Comparison of ENCODE assay signal across 15 cellular contexts in genomic region chr17:18166894-18167293, GRCh38. TPM values are rescaled to one million over a fixed set of nuclear protein-coding genes. Genes with fewer than 3 reads are reported as not detected.
DNase-seq lines count a peak whose midpoint lies in the region; ATAC-seq, FAIRE-seq and TF ChIP-seq lines count a peak whose summit lies in the region.
"Had no signal": no experiment of that assay in that cellular context is flagged by ENCODE, and none has a peak within 500 bp of the region (broad histone marks: within the 10 kb centered on the region; RNA-seq: fewer than 3 reads in every experiment).

No MANE protein-coding gene starts in this region.

- H3K36me3 ChIP-seq in Karpas-422 (ENCODE audit: insufficient read depth, low read length) = no peaks in the 10 kb centered on the region
- H3K36me3 ChIP-seq in GM12878 (ENCODE audit: control insufficient read depth in 2 of 2, insufficient read depth in 2 of 2, low read length in 1 of 2) = no peaks in the 10 kb centered on the region
- H3K36me3 ChIP-seq in lower lobe of right lung = no peaks in the 10 kb centered on the region
- H3K36me3 ChIP-seq in hepatocyte (replicated peaks; ENCODE audit: insufficient read depth, low read depth) = no peaks in the 10 kb centered on the region
- H3K36me3 ChIP-seq: breast epithelium, left ventricle myocardium inferior had no signal

- ATAC-seq in GM12878 (peak; percentile 39; the same call in 2 of the 3 replicates), lower lobe of right lung (peak; percentile 34 to 43), HG03045 (IDR thresholded peaks at IDR 0.05; ENCODE audit: unreplicated experiment) (no peak)

- H3K4me1 ChIP-seq in Karpas-422 (ENCODE audit: low read length) (no peaks in the 10 kb centered on the region), GM12878 (ENCODE audit: control insufficient read depth, insufficient read depth, low read length) (peaks cover 3% of the 10 kb centered on the region; the same call in 1 of the 2 replicates), lower lobe of right lung (no peaks in the 10 kb centered on the region), hepatocyte (ENCODE audit: insufficient read depth) (no peaks in the 10 kb centered on the region)
- H3K4me1 ChIP-seq: breast epithelium, left ventricle myocardium inferior had no signal

- in situ Hi-C loops in GM12878 (cut with MboI) = no loop called here
- in situ Hi-C loops in ACHN (cut with HindIII; ENCODE audit: low pct_ligation_motif_present, low pct_unique_long_range_greater_than_20kb, low sequenced_read_pairs) = no loop called here

- H3K9me3 ChIP-seq in Karpas-422 (ENCODE audit: low read length) = peaks cover 6% of the 10 kb centered on the region; the same call in 1 of the 2 replicates
- no peaks in the 10 kb centered on the region; the same call in 2 of the 3 replicates for H3K9me3 ChIP-seq in GM12878 (replicated peaks; ENCODE audit: control insufficient read depth, insufficient read depth, low read length)
- no peaks in the 10 kb centered on the region for H3K9me3 ChIP-seq in lower lobe of right lung
- no peaks in the 10 kb centered on the region for H3K9me3 ChIP-seq in hepatocyte (ENCODE audit: low read depth)
- H3K9me3 ChIP-seq: breast epithelium had no signal

- H4K20me1 ChIP-seq in Karpas-422 (ENCODE audit: insufficient read depth, low read depth, low read length) (no peaks in the 10 kb centered on the region), GM12878 (ENCODE audit: control insufficient read depth, insufficient read depth) (no peaks in the 10 kb centered on the region), hepatocyte (ENCODE audit: insufficient read depth, poor library complexity, severe bottlenecking) (no peaks in the 10 kb centered on the region)

- 0 out of 2 replicates have a peak, but pooled peaks have one; percentile 16 for TF ChIP-seq RAD21 in GM12878 (IDR thresholded peaks at IDR 0.05; ENCODE audit: insufficient read depth, low read depth, low read length)

- intact Hi-C loops in GM12878 (cut with micrococcal nuclease; ENCODE audit: unreplicated experiment) (no loop called here), lower lobe of right lung (cut with DNase I) (no loop called here)

- H3K9me2 ChIP-seq in Karpas-422 (replicated peaks; ENCODE audit: insufficient read depth, low read length) (no peaks in the 10 kb centered on the region), hepatocyte (replicated peaks; ENCODE audit: insufficient read depth) (no peaks in the 10 kb centered on the region)

- no peak for TF ChIP-seq POLR2A in GM12878 (IDR thresholded peaks at IDR 0.05; ENCODE audit: low read depth, low read length)

- CTCF ChIA-PET in GM12878 (lab: Yijun Ruan, JAX) = no interaction called here

- DNase-seq in GM10266 (ENCODE audit: extremely low spot score) (no peak), Karpas-422 (peak; percentile 57), GM12878 (ENCODE audit: low read depth, low spot score) (no peak), lower lobe of right lung (no peak), ACHN (no peak), hepatocyte (ENCODE audit: low spot score) (no peak), EL (no peak)
- DNase-seq: activated CD4-positive, alpha-beta T cell treated with anti-CD3 and anti-CD28 coated beads for 48 hours; CD4-positive, CD25-positive, alpha-beta regulatory T cell; KBM-7; left ventricle myocardium inferior; NCI-H2081 had no signal

- POLR2A ChIA-PET in GM12878 (lab: Charles Lee) = interaction anchor here (0.7 kb wide), 1 partner anchor 17 kb away, joined by 3 read pairs; no protein-coding TSS in a partner anchor

- SMC1A ChIA-PET in GM12878 (lab: Charles Lee; ENCODE audit: uncharacterized antibody, unreplicated experiment) = no interaction called here

- H3K79me2 ChIP-seq in Karpas-422 (ENCODE audit: low read length) = no peaks in the 10 kb centered on the region
- H3K79me2 ChIP-seq in GM12878 (ENCODE audit: control insufficient read depth, insufficient read depth, low read length) = no peaks in the 10 kb centered on the region
- no peaks in the 10 kb centered on the region for H3K79me2 ChIP-seq in hepatocyte

- no peak overlapping the region for H3K4me3 ChIP-seq in Karpas-422 (ENCODE audit: low read length)
- H3K4me3 ChIP-seq in GM12878 = no peak overlapping the region
- H3K4me3 ChIP-seq in lower lobe of right lung = no peak overlapping the region
- no peak overlapping the region for H3K4me3 ChIP-seq in hepatocyte
- H3K4me3 ChIP-seq: breast epithelium, left ventricle myocardium inferior had no signal

- FAIRE-seq in GM12878 (lab: Jason Lieb, UNC) = no peak
- FAIRE-seq: endometrium had no signal

- H3K27me3 ChIP-seq in Karpas-422 (ENCODE audit: low read length) (no peaks in the 10 kb centered on the region), GM12878 (replicated peaks in 1 of 2; ENCODE audit: control insufficient read depth in 2 of 2, insufficient read depth in 2 of 2, low read length in 1 of 2) (no peaks in the 10 kb centered on the region), lower lobe of right lung (ENCODE audit: low read depth) (no peaks in the 10 kb centered on the region), hepatocyte (no peaks in the 10 kb centered on the region)
- H3K27me3 ChIP-seq: breast epithelium had no signal

- no peak overlapping the region for H2AFZ ChIP-seq in Karpas-422 (ENCODE audit: low read length)
- no peak overlapping the region for H2AFZ ChIP-seq in GM12878 (ENCODE audit: control insufficient read depth, low read depth, low read length)
- no peak overlapping the region for H2AFZ ChIP-seq in hepatocyte

- peak; percentile 37 for TF ChIP-seq CTCF in GM10266 (IDR thresholded peaks at IDR 0.05; ENCODE audit: control insufficient read depth, insufficient read depth, low read depth, missing control alignments)
- peak in 1 of 3 experiments; percentile 19; a peak in 2 of 6 replicates for TF ChIP-seq CTCF in GM12878 (IDR thresholded peaks at IDR 0.05 in 2 of 3, conservative IDR thresholded peaks at IDR 0.05 in 1 of 3; ENCODE audit: control insufficient read depth in 2 of 3, extremely low read depth in 1 of 3, insufficient read depth in 1 of 3, low read depth in 3 of 3, low read length in 3 of 3)
- TF ChIP-seq CTCF in lower lobe of right lung (IDR thresholded peaks at IDR 0.05) = no peak
- TF ChIP-seq CTCF in hepatocyte (IDR thresholded peaks at IDR 0.05; ENCODE audit: poor library complexity) = no peak

- H3K4me2 ChIP-seq in Karpas-422 (ENCODE audit: low read depth, low read length, poor library complexity, severe bottlenecking) (no peak overlapping the region), GM12878 (ENCODE audit: control insufficient read depth, insufficient read depth) (no peak overlapping the region), hepatocyte (no peak overlapping the region)

- H3K9ac ChIP-seq in Karpas-422 (ENCODE audit: low read length) (no peak overlapping the region), GM12878 (ENCODE audit: control insufficient read depth, insufficient read depth, low read length) (no peak overlapping the region)

- BruUV-seq in GM12878 (replicated peaks; lab: Mats Ljungman, UMichigan) = no TSS peak

- no peak for TF ChIP-seq EP300 in GM12878 (IDR thresholded peaks at IDR 0.05; ENCODE audit: borderline replicate concordance in 1 of 2, control insufficient read depth in 1 of 2, low read depth in 2 of 2, low read length in 2 of 2)

- RAD21 ChIA-PET in GM12878 (lab: Charles Lee; ENCODE audit: unreplicated experiment) = no interaction called here

- 22% methylated on average over 5 of the region's 5 CpGs for WGBS in GM12878 (ENCODE audit: insufficient coverage, insufficient replicate concordance, low lambda C conversion rate, missing lambda C conversion rate)
- 72% methylated on average over 5 of the region's 5 CpGs for WGBS in hepatocyte (ENCODE audit: low lambda C conversion rate, missing lambda C conversion rate)

- no peak overlapping the region for H3K27ac ChIP-seq in Karpas-422 (ENCODE audit: low read length)
- no peak overlapping the region for H3K27ac ChIP-seq in GM12878 (ENCODE audit: control insufficient read depth, insufficient read depth)
- no peak overlapping the region for H3K27ac ChIP-seq in lower lobe of right lung
- H3K27ac ChIP-seq in hepatocyte = no peak overlapping the region
- H3K27ac ChIP-seq: breast epithelium, left ventricle myocardium inferior had no signal

RNA-seq across cellular contexts. Expression of gene ALKBH5, which starts 16.7 kb away (rescaled TPM):
- total RNA-seq in Karpas-422 (2014; rRNA removed; shearing (Covaris generic); ENCODE audit: low replicate concordance) = 124 and 145 TPM in 2 replicates
- total RNA-seq in GM12878 (2013; cell fraction: nucleolus; rRNA removed) = 39.1 and 42.2 TPM in 2 replicates
- 62.7 and 65.9 TPM in 2 replicates for total RNA-seq in GM12878 (2014; rRNA removed)
- 45.0 and 47.0 TPM in 2 replicates for total RNA-seq in GM12878 (2014; rRNA removed; fragmentation: Illumina TruSeq; extraction: Trizol)
- total RNA-seq in GM12878 (2021) = 77.0 and 78.3 TPM in 2 replicates
- polyA plus RNA-seq in GM12878 (2011; ENCODE audit: low read depth) = 39.6 TPM
- polyA plus RNA-seq in GM12878 (2011; rRNA removed) = 98.6 and 99.9 TPM in 2 replicates
- polyA plus RNA-seq in GM12878 (2011; cell fraction: cytosol; rRNA removed) = 113 and 137 TPM in 2 replicates
- 52.2 and 54.1 TPM in 2 replicates for polyA plus RNA-seq in GM12878 (2011; cell fraction: nucleus; rRNA removed)
- polyA plus RNA-seq in GM12878 (2012) = 60.4 and 69.4 TPM in 2 replicates
- polyA plus RNA-seq in GM12878 (2014; fragmentation: Illumina TruSeq; extraction: Trizol) = 34.8 and 44.7 TPM in 2 replicates
- 10 to 100 TPM; 13.7 to 31.8 TPM for polyA plus RNA-seq in GM12878 (2014; fragmentation: Nextera tagmentation; extraction: Ambion mirVana)
- polyA plus RNA-seq in GM12878 (2014; rRNA removed) = 51.8 and 54.0 TPM in 2 replicates
- 10 to 100 TPM; 53.0 to 59.3 TPM for polyA plus RNA-seq in GM12878 (2016; fragmentation: Nextera tagmentation; extraction: Ambion mirVana)
- polyA minus RNA-seq in GM12878 (2011; rRNA and poly(A)+ RNA removed) = 120 and 218 TPM in 2 replicates
- polyA minus RNA-seq in GM12878 (2011; cell fraction: cytosol; rRNA and poly(A)+ RNA removed) = 84.7 and 89.1 TPM in 2 replicates
- polyA minus RNA-seq in GM12878 (2011; cell fraction: nucleus; rRNA and poly(A)+ RNA removed) = 25.6 and 36.5 TPM in 2 replicates
- total RNA-seq in lower lobe of right lung = 100 TPM
- total RNA-seq in hepatocyte = 56.6 and 68.6 TPM in 2 replicates
- polyA plus RNA-seq in hepatocyte = 66.6 and 78.3 TPM in 2 replicates

RNA-seq across cellular contexts. Expression of gene MYO15A, which starts 58.3 kb away (rescaled TPM):
- total RNA-seq in Karpas-422 (2014; rRNA removed; shearing (Covaris generic); ENCODE audit: low replicate concordance) = 0.11 and 1.3 TPM in 2 replicates
- 5.5 and 6.0 TPM in 2 replicates for total RNA-seq in GM12878 (2013; cell fraction: nucleolus; rRNA removed)
- total RNA-seq in GM12878 (2014; rRNA removed) (0.22 and 0.23 TPM in 2 replicates), GM12878 (2014; rRNA removed; fragmentation: Illumina TruSeq; extraction: Trizol) (0.18 TPM in 1 of 2 replicates, not detected in the other), GM12878 (2021) (0.13 and 0.56 TPM in 2 replicates), lower lobe of right lung (3.3 TPM), hepatocyte (1.2 and 2.4 TPM in 2 replicates)
- 1.0 TPM for polyA plus RNA-seq in GM12878 (2011; ENCODE audit: low read depth)
- polyA plus RNA-seq in GM12878 (2011; rRNA removed) (0.71 and 0.77 TPM in 2 replicates), GM12878 (2014; fragmentation: Illumina TruSeq; extraction: Trizol) (0.03 and 0.19 TPM in 2 replicates), GM12878 (2014; fragmentation: Nextera tagmentation; extraction: Ambion mirVana) (not detected), GM12878 (2014; rRNA removed) (0.10 and 0.20 TPM in 2 replicates), GM12878 (2016; fragmentation: Nextera tagmentation; extraction: Ambion mirVana) (under 1 TPM in 1 of 2 experiments, not detected in 1; 0.03 TPM), hepatocyte (2.8 and 4.7 TPM in 2 replicates)
- 0.70 and 0.94 TPM in 2 replicates for polyA plus RNA-seq in GM12878 (2011; cell fraction: cytosol; rRNA removed)
- 3.4 and 8.1 TPM in 2 replicates for polyA plus RNA-seq in GM12878 (2011; cell fraction: nucleus; rRNA removed)
- 1.6 and 2.1 TPM in 2 replicates for polyA plus RNA-seq in GM12878 (2012)
- polyA minus RNA-seq in GM12878 (2011; rRNA and poly(A)+ RNA removed) = 0.29 and 1.5 TPM in 2 replicates
- polyA minus RNA-seq in GM12878 (2011; cell fraction: cytosol; rRNA and poly(A)+ RNA removed) = not detected in 2 replicates
- polyA minus RNA-seq in GM12878 (2011; cell fraction: nucleus; rRNA and poly(A)+ RNA removed) = 1.7 and 2.9 TPM in 2 replicates

RNA-seq across cellular contexts. Expression of gene LLGL1, which starts 58.5 kb away (rescaled TPM):
- 12.0 and 12.1 TPM in 2 replicates for total RNA-seq in Karpas-422 (2014; rRNA removed; shearing (Covaris generic); ENCODE audit: low replicate concordance)
- 3.1 and 3.5 TPM in 2 replicates for total RNA-seq in GM12878 (2013; cell fraction: nucleolus; rRNA removed)
- total RNA-seq in GM12878 (2014; rRNA removed) (5.9 and 7.8 TPM in 2 replicates), GM12878 (2014; rRNA removed; fragmentation: Illumina TruSeq; extraction: Trizol) (1.9 and 3.0 TPM in 2 replicates), GM12878 (2021) (8.8 and 9.2 TPM in 2 replicates), lower lobe of right lung (12.0 TPM), hepatocyte (46.0 and 51.9 TPM in 2 replicates)
- 1.3 TPM for polyA plus RNA-seq in GM12878 (2011; ENCODE audit: low read depth)
- polyA plus RNA-seq in GM12878 (2011; rRNA removed) (1.5 and 3.7 TPM in 2 replicates), GM12878 (2014; fragmentation: Illumina TruSeq; extraction: Trizol) (0.70 and 2.0 TPM in 2 replicates), GM12878 (2014; fragmentation: Nextera tagmentation; extraction: Ambion mirVana) (under 1 TPM; 0.02 TPM), GM12878 (2014; rRNA removed) (8.7 and 9.8 TPM in 2 replicates), GM12878 (2016; fragmentation: Nextera tagmentation; extraction: Ambion mirVana) (1 to 10 TPM in 1 of 2 experiments, under 1 TPM in 1; 0.82 to 1.3 TPM), hepatocyte (5.4 and 7.1 TPM in 2 replicates)
- polyA plus RNA-seq in GM12878 (2011; cell fraction: cytosol; rRNA removed) = 6.0 and 9.3 TPM in 2 replicates
- 6.7 and 10.5 TPM in 2 replicates for polyA plus RNA-seq in GM12878 (2011; cell fraction: nucleus; rRNA removed)
- 2.8 and 3.0 TPM in 2 replicates for polyA plus RNA-seq in GM12878 (2012)
- polyA minus RNA-seq in GM12878 (2011; rRNA and poly(A)+ RNA removed) = 3.9 and 8.6 TPM in 2 replicates
- 3.6 and 4.1 TPM in 2 replicates for polyA minus RNA-seq in GM12878 (2011; cell fraction: cytosol; rRNA and poly(A)+ RNA removed)
- polyA minus RNA-seq in GM12878 (2011; cell fraction: nucleus; rRNA and poly(A)+ RNA removed) = 1.9 and 3.4 TPM in 2 replicates
